Comparison of ENCODE assay signal across 1 cellular context in genomic region chr11:844693-845644, GRCh38.
A peak's percentile ranks its signal among the peaks of the same experiment; 100 is the strongest.
TF ChIP-seq lines count a peak whose summit lies in the region.

No MANE protein-coding gene starts in this region.

TF ChIP-seq in K562, 482 proteins besides CTCF, POLR2A, EP300 and RAD21:
- TF ChIP-seq TBL1XR1 (IDR thresholded peaks at IDR 0.05; ENCODE audit: low read length in 2 of 2) (no peak), NFIC (IDR thresholded peaks at IDR 0.05) (peak; percentile 74), ZBTB33 (CRISPR knock-in tag; IDR thresholded peaks at IDR 0.05) (peak; percentile 15; the same call in 1 of the 2 replicates), ZNF780A (CRISPR knock-in tag; IDR thresholded peaks at IDR 0.05) (no peak), DDX20 (tag; IDR thresholded peaks at IDR 0.05; ENCODE audit: low read depth) (no peak), HBP1 (CRISPR knock-in tag; IDR thresholded peaks at IDR 0.05) (no peak), ZNF740 (CRISPR knock-in tag; IDR thresholded peaks at IDR 0.05) (peak; percentile 41; the same call in 1 of the 2 replicates), ZNF740 (tag; IDR thresholded peaks at IDR 0.05) (0 out of 4 replicates have a peak, but pooled peaks of 1 of the 2 experiments have one; percentile 46), ZBTB8A (IDR thresholded peaks at IDR 0.05; ENCODE audit: partially characterized antibody) (no peak), MCM3 (IDR thresholded peaks at IDR 0.05) (no peak), BHLHE40 (IDR thresholded peaks at IDR 0.05; ENCODE audit: low read length) (peak; percentile 80), VEZF1 (CRISPR knock-in tag; IDR thresholded peaks at IDR 0.05) (peak; percentile 75), BCLAF1 (IDR thresholded peaks at IDR 0.05; ENCODE audit: borderline replicate concordance in 1 of 2, control insufficient read depth in 1 of 2, low read depth in 2 of 2, low read length in 1 of 2) (no peak), ZNF165 (CRISPR knock-in tag; IDR thresholded peaks at IDR 0.05; ENCODE audit: borderline replicate concordance) (no peak), ADNP (tag; IDR thresholded peaks at IDR 0.05) (no peak), MXI1 (IDR thresholded peaks at IDR 0.05; ENCODE audit: low read depth, low read length) (0 out of 2 replicates have a peak, but pooled peaks have one; percentile 33), RREB1 (CRISPR knock-in tag; IDR thresholded peaks at IDR 0.05) (no peak), RFX1 (IDR thresholded peaks at IDR 0.05) (peak; percentile 90), USF1 (CRISPR knock-in tag; IDR thresholded peaks at IDR 0.05) (peak; percentile 55), ELF2 (CRISPR knock-in tag; IDR thresholded peaks at IDR 0.05) (no peak), TAL1 (IDR thresholded peaks at IDR 0.05) (no peak), FOXK2 (conservative IDR thresholded peaks at IDR 0.05 in 1 of 2, IDR thresholded peaks at IDR 0.05 in 1 of 2; ENCODE audit: low read depth in 2 of 2) (no peak), USF2 (CRISPR knock-in tag; IDR thresholded peaks at IDR 0.05) (peak; percentile 45), ZKSCAN1 (IDR thresholded peaks at IDR 0.05; ENCODE audit: low read depth, low read length) (no peak), PREB (CRISPR knock-in tag; IDR thresholded peaks at IDR 0.05) (no peak), CBX1 (IDR thresholded peaks at IDR 0.05; ENCODE audit: low read depth) (no peak), MAX (CRISPR knock-in tag; IDR thresholded peaks at IDR 0.05) (0 out of 2 replicates have a peak, but pooled peaks have one; percentile 26), FUS (optimal IDR thresholded peaks at IDR 0.05; ENCODE audit: low read depth, low read length) (no peak), NBN (IDR thresholded peaks at IDR 0.05; ENCODE audit: low read depth) (no peak), CREBBP (IDR thresholded peaks at IDR 0.05; ENCODE audit: low read depth, low read length) (no peak), CREB1 (IDR thresholded peaks at IDR 0.05) (no peak), CREB1 (CRISPR knock-in tag; IDR thresholded peaks at IDR 0.05) (no peak), POLR2G (IDR thresholded peaks at IDR 0.05; ENCODE audit: low read depth, low read length) (peak; percentile 43; the same call in 1 of the 2 replicates), SRSF3 (IDR thresholded peaks at IDR 0.05; ENCODE audit: insufficient read depth, low read length) (no peak)
TF ChIP-seq in K562: peak in this region for 11.
